In genomic region chr4:112516401-112517066, GRCh38 we compare ENCODE assay signal across 8 cellular contexts. TPM values are rescaled to one million over a fixed set of nuclear protein-coding genes. Genes with fewer than 3 reads are reported as not detected.
DNase-seq lines count a peak whose midpoint lies in the region; ATAC-seq and TF ChIP-seq lines count a peak whose summit lies in the region.

No MANE protein-coding gene starts in this region.

- intact Hi-C loops in dendritic cell treated with granulocyte-macrophage colony-stimulating factor and Interleukin-4, amounts not matched to agents 40 ng/mL and 50 ng/mL, for 4 days (cut with micrococcal nuclease), result no loop called here

- peak overlapping the region; percentile 89 for H3K4me3 Mint-ChIP-seq in dendritic cell treated with granulocyte-macrophage colony-stimulating factor and Interleukin-4, amounts not matched to agents 40 ng/mL and 50 ng/mL, for 4 days
- peak overlapping the region; percentile 84 for H3K4me3 Mint-ChIP-seq in osteocyte (ENCODE audit: unreplicated experiment)

- peak; percentile 24 for ATAC-seq in HG02840 (IDR thresholded peaks at IDR 0.05; ENCODE audit: low FRiP score, unreplicated experiment)

- peaks cover 97% of the 10 kb centered on the region for H3K27me3 Mint-ChIP-seq in dendritic cell treated with granulocyte-macrophage colony-stimulating factor and Interleukin-4, amounts not matched to agents 40 ng/mL and 50 ng/mL, for 4 days
- peaks cover 92% of the 10 kb centered on the region for H3K27me3 Mint-ChIP-seq in osteocyte (ENCODE audit: unreplicated experiment)

- TF ChIP-seq CTCF in osteocyte (IDR thresholded peaks at IDR 0.05), result no peak

- H3K27ac Mint-ChIP-seq in dendritic cell treated with granulocyte-macrophage colony-stimulating factor and Interleukin-4, amounts not matched to agents 40 ng/mL and 50 ng/mL, for 4 days, result peak overlapping the region; percentile 20
- H3K27ac Mint-ChIP-seq in osteocyte (ENCODE audit: unreplicated experiment), result no peak overlapping the region

- peaks cover 67% of the 10 kb centered on the region for H3K4me1 Mint-ChIP-seq in dendritic cell treated with granulocyte-macrophage colony-stimulating factor and Interleukin-4, amounts not matched to agents 40 ng/mL and 50 ng/mL, for 4 days (ENCODE audit: low read depth)
- H3K4me1 Mint-ChIP-seq in osteocyte (ENCODE audit: unreplicated experiment), result peaks cover 31% of the 10 kb centered on the region

- DNase-seq in activated T-cell treated with anti-CD3 and anti-CD28 coated beads, Interleukin-2, amount 50 U/mL, for 1 hour, result peak; percentile 27
- DNase-seq in activated T-cell treated with anti-CD3 and anti-CD28 coated beads for 4 hours (no peak), NCI-H526 (lab: John Stamatoyannopoulos, UW) (peak; percentile 60 to 67), osteocyte (ENCODE audit: extremely low spot score, unreplicated experiment) (no peak), NCI-H774 (lab: John Stamatoyannopoulos, UW) (no peak), cerebellar nuclear complex (lab: John Stamatoyannopoulos, UW) (no peak)

- no peaks in the 10 kb centered on the region for H3K9me3 Mint-ChIP-seq in dendritic cell treated with granulocyte-macrophage colony-stimulating factor and Interleukin-4, amounts not matched to agents 40 ng/mL and 50 ng/mL, for 4 days
- no peaks in the 10 kb centered on the region for H3K9me3 Mint-ChIP-seq in osteocyte (ENCODE audit: unreplicated experiment)

- H3K36me3 Mint-ChIP-seq in dendritic cell treated with granulocyte-macrophage colony-stimulating factor and Interleukin-4, amounts not matched to agents 40 ng/mL and 50 ng/mL, for 4 days (ENCODE audit: low read depth), result peaks cover 6% of the 10 kb centered on the region
- H3K36me3 Mint-ChIP-seq in osteocyte (ENCODE audit: unreplicated experiment), result peaks cover under 1% of the 10 kb centered on the region

RNA-seq across cellular contexts. Expression of gene NEUROG2, which starts 0.6 kb away (rescaled TPM):
- total RNA-seq in osteocyte, result not detected in 2 replicates

Comparison
In these comparisons a context has a peak if more than half of its experiments do, and no peak if none do; other contexts are left out.
1. DNase-seq: peak in activated T-cell treated with anti-CD3 and anti-CD28 coated beads, Interleukin-2, amount 50 U/mL, for 1 hour (single experiment) and NCI-H526 (2 of 2); none in activated T-cell treated with anti-CD3 and anti-CD28 coated beads for 4 hours (single experiment), osteocyte (single experiment), NCI-H774 (single experiment) and cerebellar nuclear complex (0 of 2).